18 cellular contexts compared by ENCODE assay signal in the genomic region with DNA sequence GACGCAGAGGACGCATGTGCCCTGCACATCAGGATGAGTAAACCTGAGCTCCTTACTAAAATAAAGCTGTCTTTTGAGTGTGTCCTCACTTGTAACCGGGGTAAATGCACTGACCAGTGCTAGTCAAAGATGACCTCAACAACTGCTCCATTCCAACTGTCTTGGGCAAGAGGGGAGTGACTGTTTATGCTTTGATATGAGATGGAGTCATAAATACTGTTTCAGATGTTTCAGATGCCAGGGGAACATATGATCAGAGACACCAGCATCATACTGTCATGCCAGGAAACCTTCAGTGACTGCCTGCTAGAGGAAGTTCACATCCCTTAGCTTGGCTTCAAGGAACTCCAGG. TPM values are rescaled to one million over a fixed set of nuclear protein-coding genes. Genes with fewer than 3 reads are reported as not detected.
DNase-seq lines count a peak whose midpoint lies in the region; ATAC-seq and TF ChIP-seq lines count a peak whose summit lies in the region.
"Had no signal": no experiment of that assay in that cellular context is flagged by ENCODE, and none has a peak within 500 bp of the region (broad histone marks: within the 10 kb centered on the region; RNA-seq: fewer than 3 reads in every experiment).

No MANE protein-coding gene starts in this region.

- DNase-seq in RWPE1 (ENCODE audit: low spot score) (no peak), fibroblast of peridontal ligament (ENCODE audit: extremely low read depth) (peak; percentile 87), osteocyte (ENCODE audit: extremely low spot score, unreplicated experiment) (no peak), amniotic stem cell (lab: John Stamatoyannopoulos, UW) (no peak), cerebellar cortex (ENCODE audit: low spot score) (no peak)
- DNase-seq in stimulated activated CD4-positive, alpha-beta T cell treated with anti-CD3 and anti-CD28 coated beads, Interleukin-12 subunit alpha, Interleukin-12 subunit beta, amount 100 ng/mL, for 4 hours: no peak
- DNase-seq: activated CD8-positive, alpha-beta T cell treated with anti-CD3 and anti-CD28 coated beads for 36 hours; dorsolateral prefrontal cortex; foreskin melanocyte; KBM-7; NCI-H1417 treated with DMSO at 0.1 percent for 48 hours; SJCRH30; stimulated activated naive B cell treated with anti-CD40 and anti-IgM and Interleukin-4, amounts not matched to agents 10 μg/mL and 1 μg/mL and 100 μg/mL, for 72 hours had no signal

- POLR2A ChIA-PET in RWPE1 (lab: Yijun Ruan, JAX; ENCODE audit: low non-redundant PET): no interaction called here

- H3K4me3 Mint-ChIP-seq in osteocyte (ENCODE audit: unreplicated experiment): no peak overlapping the region
- H3K4me3 Mint-ChIP-seq: activated CD8-positive, alpha-beta T cell treated with anti-CD3 and anti-CD28 coated beads for 36 hours; neural progenitor cell; stimulated activated naive B cell treated with anti-CD40 and anti-IgM and Interleukin-4, amounts not matched to agents 10 μg/mL and 1 μg/mL and 100 μg/mL, for 72 hours had no signal

- TF ChIP-seq CTCF in C4-2B (conservative IDR thresholded peaks at IDR 0.05) (peak; percentile 0; the same call in 1 of the 2 replicates), RWPE1 (conservative IDR thresholded peaks at IDR 0.05; ENCODE audit: low read depth) (no peak), osteocyte (IDR thresholded peaks at IDR 0.05) (no peak)

- ATAC-seq in GM18519 (IDR thresholded peaks at IDR 0.05; ENCODE audit: low FRiP score, unreplicated experiment): no peak
- ATAC-seq: activated CD8-positive, alpha-beta T cell treated with anti-CD3 and anti-CD28 coated beads for 36 hours; sciatic nerve; stimulated activated naive B cell treated with anti-CD40 and anti-IgM and Interleukin-4, amounts not matched to agents 10 μg/mL and 1 μg/mL and 100 μg/mL, for 72 hours had no signal

- H3K27ac ChIP-seq in C4-2B (no peak overlapping the region; the same call in 1 of the 2 replicates), RWPE1 (peak overlapping the region; percentile 64)
- H3K27ac ChIP-seq: dorsolateral prefrontal cortex, neural progenitor cell, SJCRH30 had no signal

- CTCF ChIA-PET in RWPE1 (lab: Yijun Ruan, JAX): interaction anchor here (0.8 to 1.1 kb wide), 3 partner anchors 13 to 55 kb away, joined by 3 to 7 read pairs (median 3); no protein-coding TSS in a partner anchor

- H3K27ac Mint-ChIP-seq in osteocyte (ENCODE audit: unreplicated experiment): peak overlapping the region; percentile 42
- H3K27ac Mint-ChIP-seq: activated CD8-positive, alpha-beta T cell treated with anti-CD3 and anti-CD28 coated beads for 36 hours; activated T-helper 2 cell treated with anti-CD3 and anti-CD28 coated beads, Interferon-gamma antibody, Interleukin-2, Interleukin-4, amounts not matched to agents 10 μg/mL and 5 μg/mL and 100 μg/mL, durations not matched to agents 14 hours and 24 hours and 36 hours; neural progenitor cell; stimulated activated naive B cell treated with anti-CD40 and anti-IgM and Interleukin-4, amounts not matched to agents 10 μg/mL and 1 μg/mL and 100 μg/mL, for 72 hours had no signal

- H3K36me3 Mint-ChIP-seq in osteocyte (ENCODE audit: unreplicated experiment): no peaks in the 10 kb centered on the region

- H3K4me1 Mint-ChIP-seq in osteocyte (ENCODE audit: unreplicated experiment): peaks cover 48% of the 10 kb centered on the region

- H3K9me3 Mint-ChIP-seq in osteocyte (ENCODE audit: unreplicated experiment): no peaks in the 10 kb centered on the region
- H3K9me3 Mint-ChIP-seq: activated CD8-positive, alpha-beta T cell treated with anti-CD3 and anti-CD28 coated beads for 36 hours; activated T-helper 2 cell treated with anti-CD3 and anti-CD28 coated beads, Interferon-gamma antibody, Interleukin-2, Interleukin-4, amounts not matched to agents 10 μg/mL and 5 μg/mL and 100 μg/mL, durations not matched to agents 14 hours and 24 hours and 36 hours; neural progenitor cell; stimulated activated naive B cell treated with anti-CD40 and anti-IgM and Interleukin-4, amounts not matched to agents 10 μg/mL and 1 μg/mL and 100 μg/mL, for 72 hours had no signal

- H3K27me3 Mint-ChIP-seq in osteocyte (ENCODE audit: unreplicated experiment): no peaks in the 10 kb centered on the region
- H3K27me3 Mint-ChIP-seq: activated CD8-positive, alpha-beta T cell treated with anti-CD3 and anti-CD28 coated beads for 36 hours; stimulated activated naive B cell treated with anti-CD40 and anti-IgM and Interleukin-4, amounts not matched to agents 10 μg/mL and 1 μg/mL and 100 μg/mL, for 72 hours had no signal

RNA-seq across cellular contexts. Expression of gene TRAM2, which starts 13.8 kb away (rescaled TPM):
- 320 and 339 TPM in 2 replicates for total RNA-seq in osteocyte
